ENCODE assay signal across 19 cellular contexts in the genomic region with DNA sequence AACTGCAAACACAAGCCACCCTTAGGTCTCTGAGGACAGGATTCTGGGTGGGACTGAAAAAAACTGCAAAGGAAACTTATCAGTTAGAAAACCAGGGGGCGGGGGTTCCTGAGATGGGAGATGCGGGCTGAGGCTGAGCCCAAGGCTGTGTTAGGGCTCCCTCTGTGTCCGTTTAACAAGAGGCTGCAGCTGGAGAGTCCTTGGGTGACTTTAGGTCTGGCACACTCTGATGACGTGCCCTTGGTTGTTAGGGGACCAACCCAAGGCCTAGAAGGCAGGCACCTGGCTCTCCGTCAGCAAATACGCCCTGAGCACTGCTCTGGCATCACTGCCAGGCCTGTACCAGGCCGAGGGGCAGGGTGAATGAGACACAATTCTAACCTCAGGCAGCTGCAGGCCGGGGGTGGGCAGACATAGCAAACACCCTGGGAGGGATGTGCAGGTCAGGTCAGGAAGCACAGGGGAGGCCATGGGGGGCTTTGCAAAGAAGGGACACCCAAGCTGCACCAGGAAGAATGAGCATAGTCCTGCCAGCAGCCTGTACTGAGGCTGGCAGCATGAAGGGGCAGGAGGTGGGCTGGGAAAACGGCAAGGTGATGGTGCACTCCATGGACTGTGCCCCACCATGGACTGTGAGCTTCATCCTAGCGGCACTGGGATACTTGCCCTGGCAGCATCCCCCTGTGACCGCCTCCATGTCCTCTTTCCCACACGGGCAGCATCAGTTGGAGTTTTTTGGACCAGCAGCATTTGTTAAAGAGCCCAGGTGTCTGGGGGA.
DNase-seq lines count a peak whose midpoint lies in the region; ATAC-seq and TF ChIP-seq lines count a peak whose summit lies in the region.
"Had no signal": no experiment of that assay in that cellular context is flagged by ENCODE, and none has a peak within 500 bp of the region (broad histone marks: within the 10 kb centered on the region; RNA-seq: fewer than 3 reads in every experiment).

No MANE protein-coding gene starts in this region.

- H3K4me1 ChIP-seq in OCI-LY7 (ENCODE audit: insufficient read depth, low read length, poor library complexity, severe bottlenecking) = peaks cover 12% of the 10 kb centered on the region
- H3K4me1 ChIP-seq in neuronal stem cell (ENCODE audit: control insufficient read depth in 2 of 2, insufficient read depth in 1 of 2, low read depth in 1 of 2, low read length in 2 of 2) = peaks cover 0 to 25% of the 10 kb centered on the region in 2 donors
- H3K4me1 ChIP-seq in mucosa of descending colon (ENCODE audit: low read depth) = no peaks in the 10 kb centered on the region
- H3K4me1 ChIP-seq: ascending aorta had no signal

- ATAC-seq in mucosa of descending colon = no peak
- ATAC-seq: left cardiac atrium; Right ventricle myocardium inferior; stimulated activated memory B cell treated with anti-CD40 and anti-IgM and Interleukin-4, amounts not matched to agents 10 μg/mL and 1 μg/mL and 100 μg/mL, for 72 hours had no signal

- no CpG with 5 or more reads among the region's 12 CpGs for WGBS in neuronal stem cell (ENCODE audit: extremely low coverage in 2 of 2, insufficient read length in 2 of 2, insufficient replicate concordance in 1 of 2), 2 donors

- no peaks in the 10 kb centered on the region for H3K36me3 ChIP-seq in H7 (replicated peaks; ENCODE audit: control insufficient read depth, insufficient read depth, low read length)
- H3K36me3 ChIP-seq in OCI-LY7 (ENCODE audit: insufficient read depth, low read length) = no peaks in the 10 kb centered on the region
- no peaks in the 10 kb centered on the region for H3K36me3 ChIP-seq in neuronal stem cell (replicated peaks in 1 of 2; ENCODE audit: control insufficient read depth in 2 of 2, insufficient read depth in 2 of 2, low read length in 2 of 2)
- no peaks in the 10 kb centered on the region for H3K36me3 ChIP-seq in mucosa of descending colon (ENCODE audit: low read depth)
- H3K36me3 ChIP-seq: ascending aorta, MG63 had no signal

- POLR2A ChIA-PET in OCI-LY7 (lab: Charles Lee) = no interaction called here
- POLR2A ChIA-PET in activated CD4-positive, alpha-beta memory T cell treated with anti-CD3 and anti-CD28 coated beads, Interleukin-2, amount 10 ng/mL, durations not matched to agents 7 days and 5 days (lab: Charles Lee) = no interaction called here

- H3K4me2 ChIP-seq in OCI-LY7 (ENCODE audit: low read length) (no peak overlapping the region), neuronal stem cell (ENCODE audit: insufficient read depth, low read length, poor library complexity, severe bottlenecking) (no peak overlapping the region)

- H3K4ac ChIP-seq in neuronal stem cell (ENCODE audit: low read length) = no peak overlapping the region

- H3K4me3 ChIP-seq in H7 (ENCODE audit: insufficient read depth, low read depth, low read length) (no peak overlapping the region), OCI-LY7 (ENCODE audit: low read depth, low read length, poor library complexity, severe bottlenecking) (no peak overlapping the region), neuronal stem cell (ENCODE audit: low read length in 2 of 2) (no peak overlapping the region), mucosa of descending colon (no peak overlapping the region)
- H3K4me3 ChIP-seq: ascending aorta, MG63 had no signal

- H3K4me3 Mint-ChIP-seq in activated CD4-positive, alpha-beta memory T cell treated with anti-CD3 and anti-CD28 coated beads, Interleukin-2, amount 10 ng/mL, durations not matched to agents 7 days and 5 days = no peak overlapping the region
- H3K4me3 Mint-ChIP-seq: activated naive CD4-positive, alpha-beta T cell treated with anti-CD3 and anti-CD28 coated beads, Interleukin-2, amount 10 ng/mL, durations not matched to agents 7 days and 5 days; stimulated activated memory B cell treated with anti-CD40 and anti-IgM and Interleukin-4, amounts not matched to agents 10 μg/mL and 1 μg/mL and 100 μg/mL, for 72 hours; T-helper 1 cell treated with Interleukin-12 subunit alpha and Interleukin-12 subunit beta and Interleukin-4 antibody, amounts not matched to agents 30 μg/mL and 1 μg/mL, for 36 hours had no signal

- H2BK120ac ChIP-seq in neuronal stem cell (ENCODE audit: low read depth, low read length) = no peak overlapping the region

- H3K27me3 ChIP-seq in H7 (ENCODE audit: control insufficient read depth, insufficient read depth, low read length) = no peaks in the 10 kb centered on the region
- peaks cover 0 to 24% (median 0%) of the 10 kb centered on the region in 3 experiments for H3K27me3 ChIP-seq in neuronal stem cell (ENCODE audit: control insufficient read depth in 3 of 3, insufficient read depth in 3 of 3, low read depth in 1 of 3, low read length in 3 of 3)
- H3K27me3 ChIP-seq: ascending aorta, MG63 had no signal

- H3K9ac ChIP-seq in neuronal stem cell (ENCODE audit: low read depth, low read length, poor library complexity) = peak overlapping the region; percentile 45

- H3K23ac ChIP-seq in neuronal stem cell (ENCODE audit: low read depth, low read length, poor library complexity) = peak overlapping the region; percentile 22

- no peaks in the 10 kb centered on the region for H3K9me2 ChIP-seq in OCI-LY7 (ENCODE audit: insufficient read depth, low read length)

- H3K9me3 Mint-ChIP-seq in activated CD4-positive, alpha-beta memory T cell treated with anti-CD3 and anti-CD28 coated beads, Interleukin-2, amount 10 ng/mL, durations not matched to agents 7 days and 5 days = no peaks in the 10 kb centered on the region
- H3K9me3 Mint-ChIP-seq: activated naive CD4-positive, alpha-beta T cell treated with anti-CD3 and anti-CD28 coated beads, Interleukin-2, amount 10 ng/mL, durations not matched to agents 7 days and 5 days; stimulated activated memory B cell treated with anti-CD40 and anti-IgM and Interleukin-4, amounts not matched to agents 10 μg/mL and 1 μg/mL and 100 μg/mL, for 72 hours; T-helper 1 cell treated with Interleukin-12 subunit alpha and Interleukin-12 subunit beta and Interleukin-4 antibody, amounts not matched to agents 30 μg/mL and 1 μg/mL, for 36 hours had no signal

- DNase-seq in H7 (peak; percentile 73), OCI-LY7 (ENCODE audit: low spot score) (peak; percentile 11), ecto neural progenitor cell (ENCODE audit: low spot score) (peak; percentile 52), neuronal stem cell (ENCODE audit: low spot score) (no peak), mucosa of descending colon (no peak), SIG-M5 treated with dmso at 0.1 percent for 504 hours (lab: John Stamatoyannopoulos, UW; ENCODE audit: unreplicated experiment) (no peak)
- DNase-seq in activated CD4-positive, alpha-beta memory T cell treated with anti-CD3 and anti-CD28 coated beads, Interleukin-2, amount 10 ng/mL, durations not matched to agents 7 days and 5 days = no peak
- DNase-seq: activated naive CD4-positive, alpha-beta T cell treated with anti-CD3 and anti-CD28 coated beads, Interleukin-2, amount 10 ng/mL, durations not matched to agents 7 days and 5 days; GF-D8; hippocampal formation; left cardiac atrium; MG63; NCI-H187; NCI-H446 treated with DMSO at 0.1 percent for 48 hours; stimulated activated CD4-positive, alpha-beta T cell treated with anti-CD3 and anti-CD28 coated beads, Interleukin-12 subunit alpha, Interleukin-12 subunit beta, amount 100 ng/mL, for 4 hours had no signal

- peaks cover 11% of the 10 kb centered on the region for H3K4me1 Mint-ChIP-seq in activated CD4-positive, alpha-beta memory T cell treated with anti-CD3 and anti-CD28 coated beads, Interleukin-2, amount 10 ng/mL, durations not matched to agents 7 days and 5 days

- H3K27ac ChIP-seq in OCI-LY7 (ENCODE audit: low read depth, low read length, poor library complexity, severe bottlenecking) = no peak overlapping the region
- no peak overlapping the region for H3K27ac ChIP-seq in neuronal stem cell (replicated peaks; ENCODE audit: low read length)
- H3K27ac ChIP-seq: ascending aorta had no signal

- H3K27me3 Mint-ChIP-seq in activated CD4-positive, alpha-beta memory T cell treated with anti-CD3 and anti-CD28 coated beads, Interleukin-2, amount 10 ng/mL, durations not matched to agents 7 days and 5 days = peaks cover 45% of the 10 kb centered on the region

- CTCF ChIA-PET in OCI-LY7 (lab: Charles Lee; ENCODE audit: unreplicated experiment) = interaction anchor here (1.0 kb wide), 1 partner anchor 205 kb away, joined by 3 read pairs; no protein-coding TSS in a partner anchor
- CTCF ChIA-PET in activated CD4-positive, alpha-beta memory T cell treated with anti-CD3 and anti-CD28 coated beads, Interleukin-2, amount 10 ng/mL, durations not matched to agents 7 days and 5 days (lab: Charles Lee) = no interaction called here

- H2BK15ac ChIP-seq in neuronal stem cell (ENCODE audit: low read length) = peak overlapping the region; percentile 8

- H2BK5ac ChIP-seq in neuronal stem cell (ENCODE audit: low read length) = no peak overlapping the region

- no peak overlapping the region for H3K27ac Mint-ChIP-seq in activated CD4-positive, alpha-beta memory T cell treated with anti-CD3 and anti-CD28 coated beads, Interleukin-2, amount 10 ng/mL, durations not matched to agents 7 days and 5 days
- H3K27ac Mint-ChIP-seq: activated naive CD4-positive, alpha-beta T cell treated with anti-CD3 and anti-CD28 coated beads, Interleukin-2, amount 10 ng/mL, durations not matched to agents 7 days and 5 days; stimulated activated memory B cell treated with anti-CD40 and anti-IgM and Interleukin-4, amounts not matched to agents 10 μg/mL and 1 μg/mL and 100 μg/mL, for 72 hours; T-helper 1 cell treated with Interleukin-12 subunit alpha and Interleukin-12 subunit beta and Interleukin-4 antibody, amounts not matched to agents 30 μg/mL and 1 μg/mL, for 36 hours had no signal

- H4K91ac ChIP-seq in neuronal stem cell (ENCODE audit: low read depth, low read length, poor library complexity) = no peak overlapping the region

- H2AFZ ChIP-seq in OCI-LY7 (ENCODE audit: low read length) (no peak overlapping the region), neuronal stem cell (ENCODE audit: low read length) (no peak overlapping the region)

- H2AK5ac ChIP-seq in neuronal stem cell (ENCODE audit: low read depth, low read length) = peak overlapping the region; percentile 28

- H3K9me3 ChIP-seq in OCI-LY7 (ENCODE audit: low read length) (no peaks in the 10 kb centered on the region), neuronal stem cell (replicated peaks in 1 of 2; ENCODE audit: control insufficient read depth in 2 of 2, insufficient read depth in 1 of 2, low read depth in 1 of 2, low read length in 2 of 2) (no peaks in the 10 kb centered on the region), mucosa of descending colon (no peaks in the 10 kb centered on the region)
- H3K9me3 ChIP-seq: ascending aorta, MG63 had no signal

- H3K14ac ChIP-seq in neuronal stem cell (ENCODE audit: low read length) = no peak overlapping the region

- H2BK12ac ChIP-seq in neuronal stem cell (ENCODE audit: low read length) = peak overlapping the region; percentile 8

- BruUV-seq in OCI-LY7 (replicated peaks; lab: Mats Ljungman, UMichigan) = no TSS peak

- H3K36me3 Mint-ChIP-seq in activated CD4-positive, alpha-beta memory T cell treated with anti-CD3 and anti-CD28 coated beads, Interleukin-2, amount 10 ng/mL, durations not matched to agents 7 days and 5 days (ENCODE audit: low read depth) = no peaks in the 10 kb centered on the region
- H3K36me3 Mint-ChIP-seq: activated naive CD4-positive, alpha-beta T cell treated with anti-CD3 and anti-CD28 coated beads, Interleukin-2, amount 10 ng/mL, durations not matched to agents 7 days and 5 days; stimulated activated memory B cell treated with anti-CD40 and anti-IgM and Interleukin-4, amounts not matched to agents 10 μg/mL and 1 μg/mL and 100 μg/mL, for 72 hours had no signal

- peak overlapping the region; percentile 91 for H3K18ac ChIP-seq in neuronal stem cell (ENCODE audit: low read length)

- H4K20me1 ChIP-seq in OCI-LY7 (ENCODE audit: insufficient read depth, low read length) = no peaks in the 10 kb centered on the region

- intact Hi-C loops in OCI-LY7 (cut with micrococcal nuclease; ENCODE audit: unreplicated experiment) (no loop called here), mucosa of descending colon (cut with DNase I, micrococcal nuclease) (no loop called here)

- H4K8ac ChIP-seq in neuronal stem cell (ENCODE audit: low read depth, low read length) = no peak overlapping the region

- H3K79me2 ChIP-seq in OCI-LY7 (ENCODE audit: insufficient read depth, low read depth, low read length) = no peaks in the 10 kb centered on the region

- H3K79me1 ChIP-seq in neuronal stem cell (ENCODE audit: low read depth, low read length) = no peaks in the 10 kb centered on the region

- TF ChIP-seq CTCF in OCI-LY7 (conservative IDR thresholded peaks at IDR 0.05; ENCODE audit: low read length) (no peak), mucosa of descending colon (IDR thresholded peaks at IDR 0.05) (no peak)

Comparison
In these comparisons a context has a peak if more than half of its experiments do, and no peak if none do; other contexts are left out.
1. DNase-seq: peak in H7 (single experiment), OCI-LY7 (single experiment) and ecto neural progenitor cell (single experiment); none in neuronal stem cell (single experiment), mucosa of descending colon (0 of 3), activated CD4-positive, alpha-beta memory T cell treated with anti-CD3 and anti-CD28 coated beads, Interleukin-2, amount 10 ng/mL, durations not matched to agents 7 days and 5 days (single experiment) and SIG-M5 treated with dmso at 0.1 percent for 504 hours (single experiment).